ENCODE assay signal across 10 cellular contexts in the genomic region with DNA sequence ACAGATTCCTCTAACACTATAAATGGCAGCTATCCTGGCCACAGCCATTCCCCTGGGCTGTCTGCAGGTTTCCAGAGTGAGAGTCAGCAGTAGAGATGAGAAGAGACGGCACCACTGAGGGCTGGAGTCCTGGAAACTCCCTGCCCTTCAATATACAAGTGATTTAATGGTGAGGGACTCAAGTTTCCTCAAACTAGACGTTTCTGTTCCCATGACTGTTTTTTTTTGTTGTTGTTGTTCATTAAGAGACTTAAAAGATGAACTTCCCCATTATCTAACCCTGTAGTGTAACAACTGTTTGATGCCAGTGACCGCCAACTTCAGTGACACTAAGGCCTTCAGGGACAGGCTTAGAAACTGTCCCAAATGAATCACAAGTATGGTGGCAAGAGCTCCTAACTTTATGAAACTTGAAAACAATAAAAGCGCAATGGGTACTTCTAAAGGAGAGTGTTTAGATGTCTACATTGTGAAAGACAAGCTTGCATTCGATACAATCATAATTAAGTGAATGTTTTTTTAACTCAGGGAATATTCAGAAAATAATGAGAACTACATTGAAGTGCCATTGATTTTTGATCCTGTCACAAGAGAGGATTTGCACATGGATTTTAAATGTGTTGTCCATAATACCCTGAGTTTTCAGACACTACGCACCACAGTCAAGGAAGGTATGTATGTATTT. TPM values are rescaled to one million over a fixed set of nuclear protein-coding genes. Genes with fewer than 3 reads are reported as not detected.
DNase-seq lines count a peak whose midpoint lies in the region; ATAC-seq and TF ChIP-seq lines count a peak whose summit lies in the region.
"Had no signal": no experiment of that assay in that cellular context is flagged by ENCODE, and none has a peak within 500 bp of the region (broad histone marks: within the 10 kb centered on the region; RNA-seq: fewer than 3 reads in every experiment).

No MANE protein-coding gene starts in this region.

- H3K36me3 ChIP-seq in mammary epithelial cell (ENCODE audit: insufficient read depth, low read length) = no peaks in the 10 kb centered on the region
- H3K36me3 ChIP-seq in upper lobe of right lung = no peaks in the 10 kb centered on the region

- no peaks in the 10 kb centered on the region for H4K20me1 ChIP-seq in mammary epithelial cell (ENCODE audit: insufficient read depth, low read length)

- CTCF ChIA-PET in mammary epithelial cell (lab: Charles Lee; ENCODE audit: low non-redundant PET) = no interaction called here

- H3K27ac ChIP-seq in mammary epithelial cell (ENCODE audit: insufficient read depth, low read depth, low read length) (peak overlapping the region; percentile 59), upper lobe of right lung (no peak overlapping the region)

- no peak overlapping the region for H3K4me3 Mint-ChIP-seq in activated naive CD4-positive, alpha-beta T cell treated with anti-CD3 and anti-CD28 coated beads, Interleukin-2, amount 50 U/mL, for 24 hours

- peak overlapping the region; percentile 42 for H3K27ac Mint-ChIP-seq in activated naive CD4-positive, alpha-beta T cell treated with anti-CD3 and anti-CD28 coated beads, Interleukin-2, amount 50 U/mL, for 24 hours

- no peaks in the 10 kb centered on the region for H3K9me3 Mint-ChIP-seq in activated naive CD4-positive, alpha-beta T cell treated with anti-CD3 and anti-CD28 coated beads, Interleukin-2, amount 50 U/mL, for 24 hours

- dilution Hi-C loops in mammary epithelial cell (cut with HindIII; ENCODE audit: low sequenced_read_pairs) = no loop called here

- no peaks in the 10 kb centered on the region for H3K9me3 ChIP-seq in mammary epithelial cell (replicated peaks; ENCODE audit: insufficient read depth, low read length)
- H3K9me3 ChIP-seq in upper lobe of right lung = no peaks in the 10 kb centered on the region

- H3K79me2 ChIP-seq in mammary epithelial cell (ENCODE audit: insufficient read depth, low read length) = no peaks in the 10 kb centered on the region

- in situ Hi-C loops in mammary epithelial cell (cut with MboI; ENCODE audit: low sequenced_read_pairs in 2 of 2) = loop anchor here (10.0 kb wide), 5 partner anchors 149 to 419 kb away; a partner anchor contains a TSS

- H3K4me3 ChIP-seq in mammary epithelial cell (replicated peaks in 1 of 3; ENCODE audit: insufficient read depth in 1 of 3, low read depth in 2 of 3, low read length in 3 of 3) = no peak overlapping the region
- H3K4me3 ChIP-seq in upper lobe of right lung = no peak overlapping the region

- BruUV-seq in mammary epithelial cell (replicated peaks; lab: Mats Ljungman, UMichigan) = no TSS peak

- DNase-seq in activated naive CD4-positive, alpha-beta T cell treated with Interleukin-2 at 50 U/mL for 16 hours = no peak
- no peak for DNase-seq in mammary epithelial cell
- no peak for DNase-seq in upper lobe of right lung
- DNase-seq in left colon = no peak
- no peak for DNase-seq in NCI-H510A (lab: John Stamatoyannopoulos, UW)
- no peak for DNase-seq in globus pallidus (ENCODE audit: low spot score)
- DNase-seq: midbrain; stimulated activated CD4-positive, alpha-beta T cell treated with anti-CD3 and anti-CD28 coated beads, Interleukin-4, amount 100 ng/mL, for 4 hours had no signal

- intact Hi-C loops in mammary epithelial cell (cut with micrococcal nuclease) (loop anchor here (2.0 kb wide), 1 partner anchor 39 kb away; no protein-coding TSS in a partner anchor), upper lobe of right lung (cut with DNase I) (loop anchor here (10.0 kb wide), 2 partner anchors 209 to 419 kb away; no protein-coding TSS in a partner anchor), left colon (cut with DNase I, micrococcal nuclease) (loop anchor here in 1 of 2 donors (10.0 kb wide), 1 partner anchor 219 kb away; no protein-coding TSS in a partner anchor)

- H3K4me1 Mint-ChIP-seq in activated naive CD4-positive, alpha-beta T cell treated with anti-CD3 and anti-CD28 coated beads, Interleukin-2, amount 50 U/mL, for 24 hours = peaks cover 11% of the 10 kb centered on the region

- TF ChIP-seq CTCF in mammary epithelial cell (conservative IDR thresholded peaks at IDR 0.05 in 1 of 2, IDR thresholded peaks at IDR 0.05 in 1 of 2; ENCODE audit: extremely low read depth in 1 of 2, insufficient read depth in 1 of 2, low read depth in 1 of 2, low read length in 2 of 2) = no peak
- TF ChIP-seq CTCF in upper lobe of right lung (IDR thresholded peaks at IDR 0.05) = no peak

- H3K9ac ChIP-seq in mammary epithelial cell (ENCODE audit: insufficient read depth, low read length) = no peak overlapping the region

- H3K4me2 ChIP-seq in mammary epithelial cell (ENCODE audit: insufficient read depth, low read depth, low read length) = peak overlapping the region; percentile 53

- ATAC-seq in HG02981 (IDR thresholded peaks at IDR 0.05; ENCODE audit: unreplicated experiment) (peak; percentile 48), upper lobe of right lung (peak; percentile 56), left colon (no peak)

- 67% methylated on average over 6 of the region's 6 CpGs for WGBS in mammary epithelial cell (ENCODE audit: low coverage, missing lambda C conversion rate)

- H3K4me1 ChIP-seq in mammary epithelial cell (ENCODE audit: insufficient read depth, low read length) (peaks cover 34% of the 10 kb centered on the region), upper lobe of right lung (peaks cover 43% of the 10 kb centered on the region)

- peak overlapping the region; percentile 60 for H2AFZ ChIP-seq in mammary epithelial cell (ENCODE audit: low read depth, low read length)

- no peaks in the 10 kb centered on the region for H3K27me3 Mint-ChIP-seq in activated naive CD4-positive, alpha-beta T cell treated with anti-CD3 and anti-CD28 coated beads, Interleukin-2, amount 50 U/mL, for 24 hours

- H3K27me3 ChIP-seq in mammary epithelial cell (ENCODE audit: insufficient read depth, low read length) (no peaks in the 10 kb centered on the region), upper lobe of right lung (no peaks in the 10 kb centered on the region)

- H3K36me3 Mint-ChIP-seq in activated naive CD4-positive, alpha-beta T cell treated with anti-CD3 and anti-CD28 coated beads, Interleukin-2, amount 50 U/mL, for 24 hours = no peaks in the 10 kb centered on the region

RNA-seq across cellular contexts. Expression of a gene that starts 34.0 kb away (rescaled TPM):
- total RNA-seq in mammary epithelial cell (1 to 10 TPM in 1 of 2 donors, under 1 TPM in 1; 0.50 to 3.1 TPM), upper lobe of right lung (17.0 TPM), left colon (10 to 100 TPM; 77.7 to 81.1 TPM)
- 6.9 TPM for polyA plus RNA-seq in mammary epithelial cell
- polyA minus RNA-seq in mammary epithelial cell = 8.1 TPM
